16 cellular contexts compared by ENCODE assay signal in genomic region chr15:87579537-87579936, GRCh38.
DNase-seq lines count a peak whose midpoint lies in the region; ATAC-seq and TF ChIP-seq lines count a peak whose summit lies in the region.
"Had no signal": no experiment of that assay in that cellular context is flagged by ENCODE, and none has a peak within 500 bp of the region (broad histone marks: within the 10 kb centered on the region; RNA-seq: fewer than 3 reads in every experiment).

No MANE protein-coding gene starts in this region.

- intact Hi-C loops in prostate gland (cut with DNase I), result no loop called here

- peak; percentile 36 for ATAC-seq in foreskin keratinocyte
- ATAC-seq: GM23338 had no signal

- TF ChIP-seq POLR2A in prostate gland (IDR thresholded peaks at IDR 0.05), result no peak

- 55% methylated on average over 9 of the region's 9 CpGs for WGBS in prostate gland

- no peaks in the 10 kb centered on the region for H3K36me3 ChIP-seq in prostate gland
- H3K36me3 ChIP-seq in SJCRH30, result no peaks in the 10 kb centered on the region; the same call in 1 of the 2 replicates
- H3K36me3 ChIP-seq: BLaER1 had no signal

- H3K4me1 ChIP-seq in foreskin keratinocyte (no peaks in the 10 kb centered on the region), prostate gland (replicated peaks) (no peaks in the 10 kb centered on the region), SJCRH30 (no peaks in the 10 kb centered on the region)
- H3K4me1 ChIP-seq: BLaER1 had no signal

- H3K27ac ChIP-seq in foreskin keratinocyte (no peak overlapping the region), prostate gland (no peak overlapping the region), SJCRH30 (no peak overlapping the region)
- H3K27ac ChIP-seq: BLaER1, HL-60 had no signal

- DNase-seq in EL, result peak; percentile 9
- DNase-seq in RPMI7951 (ENCODE audit: low read depth), result peak; percentile 41
- peak; percentile 64 for DNase-seq in epithelial cell of esophagus (ENCODE audit: low read depth)
- DNase-seq in foreskin keratinocyte, result peak; percentile 71 to 82
- no peak for DNase-seq in DMS79 treated with DMSO at 0.1 percent for 48 hours (lab: John Stamatoyannopoulos, UW)
- no peak for DNase-seq in activated gamma-delta T cell (lab: John Stamatoyannopoulos, UW)
- DNase-seq in prostate gland (ENCODE audit: low spot score), result no peak
- no peak for DNase-seq in SJCRH30
- DNase-seq: ACHN; Calu3; CD4-positive, alpha-beta memory T cell; DND-41; HCEC 1CT had no signal

- H3K9me3 ChIP-seq in prostate gland, result no peaks in the 10 kb centered on the region
- no peaks in the 10 kb centered on the region for H3K9me3 ChIP-seq in SJCRH30 (replicated peaks)
- H3K9me3 ChIP-seq: BLaER1 had no signal

- TF ChIP-seq CTCF in epithelial cell of esophagus (IDR thresholded peaks at IDR 0.05; ENCODE audit: insufficient read depth, low read depth, low read length, missing control alignments), result no peak
- TF ChIP-seq CTCF in foreskin keratinocyte (conservative IDR thresholded peaks at IDR 0.05), result no peak
- TF ChIP-seq CTCF in prostate gland (IDR thresholded peaks at IDR 0.05), result no peak

- H3K4me3 ChIP-seq in epithelial cell of esophagus (ENCODE audit: low read length) (no peak overlapping the region), prostate gland (no peak overlapping the region), SJCRH30 (no peak overlapping the region)
- H3K4me3 ChIP-seq: BLaER1, GM23338 had no signal

- H3K27me3 ChIP-seq in foreskin keratinocyte, result peaks cover 2% of the 10 kb centered on the region
- no peaks in the 10 kb centered on the region for H3K27me3 ChIP-seq in prostate gland (replicated peaks; ENCODE audit: insufficient read depth)
- no peaks in the 10 kb centered on the region for H3K27me3 ChIP-seq in SJCRH30
- H3K27me3 ChIP-seq: BLaER1 had no signal

Comparison
In these comparisons a context has a peak if more than half of its experiments do, and no peak if none do; other contexts are left out.
1. DNase-seq: peak in EL (single experiment), RPMI7951 (single experiment), epithelial cell of esophagus (single experiment) and foreskin keratinocyte (2 of 2); none in DMS79 treated with DMSO at 0.1 percent for 48 hours (single experiment), activated gamma-delta T cell (single experiment), prostate gland (single experiment) and SJCRH30 (0 of 2).